Comparison of ENCODE assay signal across 21 cellular contexts in the genomic region with DNA sequence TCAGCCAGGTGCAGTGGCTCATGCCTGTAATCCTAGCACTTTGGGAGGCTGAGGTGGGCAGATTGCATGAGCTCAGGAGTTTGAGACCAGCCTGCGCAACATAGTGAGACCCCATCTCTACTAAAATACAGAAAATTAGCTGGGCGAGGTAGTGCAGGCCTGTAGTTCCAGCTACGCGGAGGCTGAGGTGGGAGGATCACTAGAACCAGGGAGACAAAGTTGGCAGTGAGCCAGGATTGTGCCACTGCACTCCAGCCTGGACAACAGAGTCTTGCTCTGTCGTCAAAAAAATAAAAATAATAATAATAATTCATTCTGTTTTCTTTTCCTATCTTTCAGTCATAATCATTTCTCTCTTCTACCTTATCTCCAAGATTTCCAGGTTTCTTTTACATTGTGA. TPM values are rescaled to one million over a fixed set of nuclear protein-coding genes. Genes with fewer than 3 reads are reported as not detected.
"Had no signal": no experiment of that assay in that cellular context is flagged by ENCODE, and none has a peak within 500 bp of the region (broad histone marks: within the 10 kb centered on the region; RNA-seq: fewer than 3 reads in every experiment).

No MANE protein-coding gene starts in this region.

- H3K9me3 Mint-ChIP-seq: IgD-negative memory B cell had no signal

- H3K9me3 ChIP-seq: MG63, SJSA1 had no signal

- H3K27ac Mint-ChIP-seq: IgD-negative memory B cell had no signal

- H3K27me3 ChIP-seq: MG63, SJSA1 had no signal

- H3K36me3 ChIP-seq: MG63, SJSA1 had no signal

- DNase-seq: Karpas-422, KG1, MG63, NCI-H1092, NCI-H1105 treated with DMSO at 0.1 percent for 48 hours, NCI-H1417 treated with DMSO at 0.1 percent for 48 hours, NCI-H146, NCI-H1694 treated with DMSO at 0.1 percent for 48 hours, NCI-H1930, NCI-H2081, NCI-H2107, NCI-H2227 treated with DMSO at 0.1 percent for 48 hours, NCI-H526 treated with DMSO at 0.1 percent for 48 hours, RPMI8226, SIG-M5 had no signal

- H3K4me3 ChIP-seq: MG63, SJSA1, SK-N-MC had no signal

- H3K27ac ChIP-seq: SJSA1, SK-N-MC had no signal

- H3K4me3 Mint-ChIP-seq: IgD-negative memory B cell had no signal

- FAIRE-seq: RCC 7860 had no signal

RNA-seq across cellular contexts. Expression of a gene that starts 48.6 kb away (rescaled TPM):
- total RNA-seq: HT-29, NCI-H460 had no signal
